ENCODE assay signal across 6 cellular contexts in the genomic region with DNA sequence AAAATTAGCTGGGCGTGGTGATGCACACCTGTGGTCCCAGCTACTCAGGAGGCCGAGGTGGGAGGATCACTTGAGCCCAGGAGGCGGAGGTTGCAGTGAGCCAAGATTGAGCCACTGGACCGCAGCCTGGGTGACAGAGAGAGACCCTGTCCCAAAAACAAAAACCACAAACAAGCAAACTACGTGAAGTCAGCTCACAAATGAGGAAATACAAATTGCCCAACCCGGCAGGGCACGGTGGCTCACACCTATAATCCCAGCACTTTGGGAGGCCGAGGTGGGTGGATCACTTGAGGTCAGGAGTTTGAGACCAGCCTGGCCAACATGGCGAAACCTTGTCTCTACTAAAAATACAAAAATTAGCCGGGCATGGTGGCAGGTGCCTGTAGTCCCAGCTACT. TPM values are rescaled to one million over a fixed set of nuclear protein-coding genes. Genes with fewer than 3 reads are reported as not detected.
"Had no signal": no experiment of that assay in that cellular context is flagged by ENCODE, and none has a peak within 500 bp of the region (broad histone marks: within the 10 kb centered on the region; RNA-seq: fewer than 3 reads in every experiment).

No MANE protein-coding gene starts in this region.

RNA-seq across cellular contexts. Expression of a gene that starts 19.1 kb away (rescaled TPM):
- total RNA-seq: GM23338, H1, H9, HT-29, IMR-90, K562 had no signal
